ENCODE assay signal across 25 cellular contexts in the genomic region with DNA sequence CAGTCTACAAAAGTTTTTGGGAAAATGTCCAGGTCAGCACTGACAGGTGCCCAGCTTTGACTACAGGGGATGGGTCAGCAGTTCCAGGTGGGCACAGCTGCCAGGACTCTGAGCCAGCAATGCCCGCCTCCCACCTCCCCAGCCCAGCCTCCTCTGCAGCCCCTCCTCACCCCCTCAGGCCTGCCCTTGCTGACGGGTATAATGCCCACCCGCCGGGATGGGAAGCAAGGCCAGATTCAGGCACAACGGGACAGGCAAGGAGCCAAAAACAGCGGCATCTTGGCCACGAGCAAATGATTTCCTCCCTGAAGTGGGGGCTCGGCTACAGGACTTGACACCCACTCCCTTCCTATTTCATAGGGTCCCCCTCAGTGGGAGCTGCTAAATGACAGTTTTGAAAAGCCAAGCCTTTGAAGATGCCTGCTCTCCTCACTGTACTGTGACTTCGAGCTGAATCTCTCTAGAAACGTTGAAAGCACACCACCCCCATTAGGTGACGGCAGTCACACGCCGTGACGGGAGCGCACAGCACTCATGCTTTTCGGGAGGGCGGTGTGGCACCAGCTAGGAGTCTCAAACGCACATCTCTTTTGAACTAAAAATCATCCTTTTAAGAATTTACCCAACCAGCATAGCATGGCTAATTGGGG. TPM values are rescaled to one million over a fixed set of nuclear protein-coding genes. Genes with fewer than 3 reads are reported as not detected.
DNase-seq lines count a peak whose midpoint lies in the region; ATAC-seq and TF ChIP-seq lines count a peak whose summit lies in the region.
"Had no signal": no experiment of that assay in that cellular context is flagged by ENCODE, and none has a peak within 500 bp of the region (broad histone marks: within the 10 kb centered on the region; RNA-seq: fewer than 3 reads in every experiment).

No MANE protein-coding gene starts in this region.

- H3K79me1 ChIP-seq in IMR-90 (ENCODE audit: low read depth in 1 of 2, low read length in 2 of 2), result peaks cover 0 to 25% of the 10 kb centered on the region in 2 experiments

- no peak overlapping the region for H3K4ac ChIP-seq in IMR-90 (ENCODE audit: low read depth, low read length)

- 100% methylated on average over 1 of the region's 18 CpGs; no CpG with 5 or more reads in 1 of the 2 experiments for WGBS in IMR-90 (ENCODE audit: extremely low coverage in 2 of 2, insufficient read length in 1 of 2), 2 experiments
- 59 to 92% methylated on average over 7 to 11 of the region's 18 CpGs for WGBS in thyroid gland, 2 donors

- no peak overlapping the region for H2BK20ac ChIP-seq in IMR-90 (ENCODE audit: low read depth, low read length)

- peaks cover 4% of the 10 kb centered on the region for H4K20me1 ChIP-seq in IMR-90 (ENCODE audit: insufficient read depth, low read length)

- no peak overlapping the region for H3K56ac ChIP-seq in IMR-90 (ENCODE audit: extremely low read depth, insufficient read depth, low read length)

- intact Hi-C loops in IMR-90 (cut with micrococcal nuclease) (loop anchor here (10.0 kb wide), 1 partner anchor 98 kb away; no protein-coding TSS in a partner anchor), thyroid gland (cut with DNase I) (no loop called here)

- in situ Hi-C loops in IMR-90 (cut with MboI; ENCODE audit: low sequenced_read_pairs), result loop anchor here (10.0 kb wide), 1 partner anchor 628 kb away; the partner anchor contains the start of gene PSMG3

- no peak overlapping the region for H2BK5ac ChIP-seq in IMR-90 (ENCODE audit: low read depth, low read length, poor library complexity, severe bottlenecking)

- POLR2A ChIA-PET in IMR-90 (lab: Charles Lee; ENCODE audit: unreplicated experiment), result no interaction called here

- H3K27ac Mint-ChIP-seq in activated T-cell treated with anti-CD3 and anti-CD28 coated beads, Interleukin-2, amount 50 U/mL, for 24 hours, result no peak overlapping the region
- peak overlapping the region; percentile 20 for H3K27ac Mint-ChIP-seq in stimulated activated memory B cell treated with anti-CD40 and anti-IgM and Interleukin-4, amounts not matched to agents 10 μg/mL and 1 μg/mL and 100 μg/mL, for 72 hours
- H3K27ac Mint-ChIP-seq: activated T-helper 17 cell treated with anti-CD3 and anti-CD28 coated beads, Interleukin-2, amount 50 U/mL, for 72 hours; effector memory CD8-positive, alpha-beta T cell; natural killer cell had no signal

- no peak overlapping the region for H2BK120ac ChIP-seq in IMR-90 (ENCODE audit: low read depth, low read length)

- no peaks in the 10 kb centered on the region for H3K4me1 Mint-ChIP-seq in activated T-cell treated with anti-CD3 and anti-CD28 coated beads, Interleukin-2, amount 50 U/mL, for 24 hours (ENCODE audit: low read depth)
- H3K4me1 Mint-ChIP-seq in stimulated activated memory B cell treated with anti-CD40 and anti-IgM and Interleukin-4, amounts not matched to agents 10 μg/mL and 1 μg/mL and 100 μg/mL, for 72 hours, result peaks cover 27% of the 10 kb centered on the region
- H3K4me1 Mint-ChIP-seq: activated T-helper 17 cell treated with anti-CD3 and anti-CD28 coated beads, Interleukin-2, amount 50 U/mL, for 72 hours; natural killer cell had no signal

- TF ChIP-seq CTCF in IMR-90 (conservative IDR thresholded peaks at IDR 0.05; ENCODE audit: low read depth, low read length), result no peak
- no peak for TF ChIP-seq CTCF in thyroid gland (IDR thresholded peaks at IDR 0.05)

- H2BK15ac ChIP-seq in IMR-90 (ENCODE audit: low read depth, low read length), result no peak overlapping the region

- ATAC-seq in IMR-90 (ENCODE audit: low read depth), result no peak
- no peak for ATAC-seq in stimulated activated memory B cell treated with anti-CD40 and anti-IgM and Interleukin-4, amounts not matched to agents 10 μg/mL and 1 μg/mL and 100 μg/mL, for 72 hours
- ATAC-seq in HG02759 (IDR thresholded peaks at IDR 0.05; ENCODE audit: unreplicated experiment), result no peak
- ATAC-seq: activated T-helper 17 cell treated with anti-CD3 and anti-CD28 coated beads, Interleukin-2, amount 50 U/mL, for 72 hours; effector memory CD8-positive, alpha-beta T cell had no signal

- H3K9me3 Mint-ChIP-seq in activated T-cell treated with anti-CD3 and anti-CD28 coated beads, Interleukin-2, amount 50 U/mL, for 24 hours, result no peaks in the 10 kb centered on the region
- no peaks in the 10 kb centered on the region for H3K9me3 Mint-ChIP-seq in stimulated activated memory B cell treated with anti-CD40 and anti-IgM and Interleukin-4, amounts not matched to agents 10 μg/mL and 1 μg/mL and 100 μg/mL, for 72 hours
- H3K9me3 Mint-ChIP-seq: activated T-helper 17 cell treated with anti-CD3 and anti-CD28 coated beads, Interleukin-2, amount 50 U/mL, for 72 hours; effector memory CD8-positive, alpha-beta T cell; natural killer cell had no signal

- no peak overlapping the region for H3K14ac ChIP-seq in IMR-90 (replicated peaks; ENCODE audit: low read depth, low read length)

- TF ChIP-seq RAD21 in IMR-90 (IDR thresholded peaks at IDR 0.05; ENCODE audit: low read length), result no peak

- H2AFZ ChIP-seq in IMR-90 (replicated peaks; ENCODE audit: low read length, poor library complexity), result no peak overlapping the region

- no peak overlapping the region for H4K91ac ChIP-seq in IMR-90 (ENCODE audit: insufficient read depth, low read depth, low read length)

- H4K5ac ChIP-seq in IMR-90 (ENCODE audit: low read depth, low read length), result no peak overlapping the region

- no peaks in the 10 kb centered on the region for H3K9me3 ChIP-seq in IMR-90 (ENCODE audit: control insufficient read depth, insufficient read depth, low read length)
- H3K9me3 ChIP-seq in thyroid gland, result no peaks in the 10 kb centered on the region
- H3K9me3 ChIP-seq: colonic mucosa, esophagus muscularis mucosa, testis had no signal

- H3K4me3 ChIP-seq in IMR-90 (ENCODE audit: insufficient read depth, low read depth, low read length), result no peak overlapping the region
- no peak overlapping the region for H3K4me3 ChIP-seq in thyroid gland (replicated peaks in 1 of 3)
- H3K4me3 ChIP-seq: colonic mucosa, esophagus muscularis mucosa, skin epidermis, testis had no signal

- H4K8ac ChIP-seq in IMR-90 (ENCODE audit: low read depth in 2 of 2, low read length in 2 of 2), result no peak overlapping the region

- no peak overlapping the region for H3K18ac ChIP-seq in IMR-90 (ENCODE audit: low read depth, low read length)

- no peaks in the 10 kb centered on the region for H3K27me3 Mint-ChIP-seq in activated T-cell treated with anti-CD3 and anti-CD28 coated beads, Interleukin-2, amount 50 U/mL, for 24 hours
- H3K27me3 Mint-ChIP-seq in stimulated activated memory B cell treated with anti-CD40 and anti-IgM and Interleukin-4, amounts not matched to agents 10 μg/mL and 1 μg/mL and 100 μg/mL, for 72 hours, result no peaks in the 10 kb centered on the region
- H3K27me3 Mint-ChIP-seq: activated T-helper 17 cell treated with anti-CD3 and anti-CD28 coated beads, Interleukin-2, amount 50 U/mL, for 72 hours; effector memory CD8-positive, alpha-beta T cell had no signal

- no peak overlapping the region for H3K9ac ChIP-seq in IMR-90 (ENCODE audit: low read depth, low read length)

- H2AK9ac ChIP-seq in IMR-90 (replicated peaks; ENCODE audit: low read depth, low read length, poor library complexity), result no peak overlapping the region

- H3K27me3 ChIP-seq in IMR-90 (ENCODE audit: control insufficient read depth, insufficient read depth, low read length) (no peaks in the 10 kb centered on the region), thyroid gland (no peaks in the 10 kb centered on the region)
- H3K27me3 ChIP-seq: colonic mucosa, esophagus muscularis mucosa, testis had no signal

- peak overlapping the region; percentile 9; the same call in 1 of the 2 replicates for H2AK5ac ChIP-seq in IMR-90 (ENCODE audit: low read depth, low read length)

- H3K4me1 ChIP-seq in IMR-90 (ENCODE audit: control insufficient read depth, insufficient read depth, low read length), result peaks cover 16% of the 10 kb centered on the region
- H3K4me1 ChIP-seq in thyroid gland, result peaks cover 0 to 4% of the 10 kb centered on the region in 2 donors
- H3K4me1 ChIP-seq: colonic mucosa had no signal

- peak; percentile 8 for DNase-seq in activated T-cell treated with anti-CD3 and anti-CD28 coated beads, Interleukin-2, amount 50 U/mL, for 24 hours
- DNase-seq in activated T-cell treated with anti-CD3 and anti-CD28 coated beads, Interleukin-2, amount 50 U/mL, for 48 hours, result no peak
- DNase-seq in IMR-90 (no peak), islet precursor cell (peak; percentile 47), NCI-H2227 (lab: John Stamatoyannopoulos, UW; ENCODE audit: unreplicated experiment) (no peak), thyroid gland (no peak)
- DNase-seq: activated CD4-positive, alpha-beta T cell treated with anti-CD3 and anti-CD28 coated beads for 1 hour; colonic mucosa; DND-41; effector memory CD8-positive, alpha-beta T cell; Kasumi-1; mesendoderm; natural killer cell; NCI-H1694 treated with DMSO at 0.1 percent for 48 hours; NCI-H345; SHP77; stimulated activated CD4-positive, alpha-beta T cell treated with anti-CD3 and anti-CD28 coated beads, Interleukin-2, amount 100 ng/mL, for 24 hours; stimulated activated naive CD4-positive, alpha-beta T cell; T-helper 1 cell; testis had no signal

- H3K27ac ChIP-seq in IMR-90 (ENCODE audit: insufficient read depth, low read length), result no peak overlapping the region
- no peak overlapping the region for H3K27ac ChIP-seq in thyroid gland
- H3K27ac ChIP-seq: colonic mucosa, skin epidermis, testis had no signal

- H3K36me3 Mint-ChIP-seq in activated T-cell treated with anti-CD3 and anti-CD28 coated beads, Interleukin-2, amount 50 U/mL, for 24 hours (ENCODE audit: low read depth), result peaks cover 74% of the 10 kb centered on the region
- peaks cover 64% of the 10 kb centered on the region for H3K36me3 Mint-ChIP-seq in stimulated activated memory B cell treated with anti-CD40 and anti-IgM and Interleukin-4, amounts not matched to agents 10 μg/mL and 1 μg/mL and 100 μg/mL, for 72 hours
- H3K36me3 Mint-ChIP-seq: natural killer cell had no signal

- dilution Hi-C loops in IMR-90 (cut with HindIII; ENCODE audit: low sequenced_read_pairs, unreplicated experiment), result no loop called here

- CTCF ChIA-PET in IMR-90 (lab: Yijun Ruan, JAX), result interaction anchor here (1.0 kb wide), 2 partner anchors 8 to 539 kb away, joined by 3 read pairs; no protein-coding TSS in a partner anchor

- H3K4me3 Mint-ChIP-seq in activated T-cell treated with anti-CD3 and anti-CD28 coated beads, Interleukin-2, amount 50 U/mL, for 24 hours, result no peak overlapping the region
- H3K4me3 Mint-ChIP-seq in stimulated activated memory B cell treated with anti-CD40 and anti-IgM and Interleukin-4, amounts not matched to agents 10 μg/mL and 1 μg/mL and 100 μg/mL, for 72 hours, result no peak overlapping the region
- H3K4me3 Mint-ChIP-seq: activated T-helper 17 cell treated with anti-CD3 and anti-CD28 coated beads, Interleukin-2, amount 50 U/mL, for 72 hours; effector memory CD8-positive, alpha-beta T cell; natural killer cell had no signal

- H3K9me1 ChIP-seq in IMR-90 (ENCODE audit: insufficient read depth, low read length), result peaks cover 14% of the 10 kb centered on the region

- BruUV-seq in IMR-90 (replicated peaks; lab: Mats Ljungman, UMichigan), result no TSS peak

- no peak for TF ChIP-seq POLR2A in IMR-90 (IDR thresholded peaks at IDR 0.05; ENCODE audit: low read depth, low read length)
- no peak for TF ChIP-seq POLR2A in thyroid gland (IDR thresholded peaks at IDR 0.05)

- H3K36me3 ChIP-seq in IMR-90 (ENCODE audit: control insufficient read depth, insufficient read depth, low read length), result peaks cover 21% of the 10 kb centered on the region
- H3K36me3 ChIP-seq in thyroid gland, result peaks cover 0 to 2% of the 10 kb centered on the region in 2 donors
- H3K36me3 ChIP-seq: colonic mucosa had no signal

- H3K23ac ChIP-seq in IMR-90 (ENCODE audit: low read depth, low read length), result no peak overlapping the region

- H3K4me2 ChIP-seq in IMR-90 (ENCODE audit: low read depth, low read length), result no peak overlapping the region

RNA-seq across cellular contexts. Expression of gene MAD1L1, which starts 29.7 kb away (rescaled TPM):
- total RNA-seq in IMR-90 (2012; rRNA removed), result 40.9 and 41.7 TPM in 2 replicates
- 29.0 and 31.5 TPM in 2 replicates for polyA plus RNA-seq in IMR-90 (2012; rRNA removed)
- 27.7 and 28.1 TPM in 2 replicates for polyA plus RNA-seq in IMR-90 (2012; cell fraction: cytosol; rRNA removed)
- 13.2 and 34.4 TPM in 2 replicates for polyA plus RNA-seq in IMR-90 (2012; cell fraction: nucleus; rRNA removed; ENCODE audit: low replicate concordance)
- total RNA-seq in thyroid gland, result 10 to 100 TPM; 27.4 to 38.6 (median 33.9) TPM

RNA-seq across cellular contexts. Expression of gene MRM2, which starts 39.0 kb away (rescaled TPM):
- 23.1 and 23.8 TPM in 2 replicates for total RNA-seq in IMR-90 (2012; rRNA removed)
- polyA plus RNA-seq in IMR-90 (2012; rRNA removed), result 16.9 and 19.1 TPM in 2 replicates
- 11.2 and 11.8 TPM in 2 replicates for polyA plus RNA-seq in IMR-90 (2012; cell fraction: cytosol; rRNA removed)
- 6.1 and 6.2 TPM in 2 replicates for polyA plus RNA-seq in IMR-90 (2012; cell fraction: nucleus; rRNA removed; ENCODE audit: low replicate concordance)
- total RNA-seq in thyroid gland, result 10 to 100 TPM; 14.7 to 23.8 (median 18.2) TPM

RNA-seq across cellular contexts. Expression of gene NUDT1, which starts 39.0 kb away (rescaled TPM):
- total RNA-seq in IMR-90 (2012; rRNA removed), result 36.1 and 49.1 TPM in 2 replicates
- 33.4 and 37.2 TPM in 2 replicates for polyA plus RNA-seq in IMR-90 (2012; rRNA removed)
- polyA plus RNA-seq in IMR-90 (2012; cell fraction: cytosol; rRNA removed), result 52.3 and 59.0 TPM in 2 replicates
- 19.0 and 25.0 TPM in 2 replicates for polyA plus RNA-seq in IMR-90 (2012; cell fraction: nucleus; rRNA removed; ENCODE audit: low replicate concordance)
- 10 to 100 TPM in 1 of 4 donors, 1 to 10 TPM in 3; 7.0 to 11.9 (median 9.8) TPM for total RNA-seq in thyroid gland

Comparison
In these comparisons a context has a peak if more than half of its experiments do, and no peak if none do; other contexts are left out.
1. DNase-seq: peak in activated T-cell treated with anti-CD3 and anti-CD28 coated beads, Interleukin-2, amount 50 U/mL, for 24 hours (single experiment) and islet precursor cell (single experiment); none in activated T-cell treated with anti-CD3 and anti-CD28 coated beads, Interleukin-2, amount 50 U/mL, for 48 hours (0 of 2), IMR-90 (single experiment), NCI-H2227 (single experiment) and thyroid gland (0 of 2).